ENCODE assay signal across 1 cellular context in the genomic region with DNA sequence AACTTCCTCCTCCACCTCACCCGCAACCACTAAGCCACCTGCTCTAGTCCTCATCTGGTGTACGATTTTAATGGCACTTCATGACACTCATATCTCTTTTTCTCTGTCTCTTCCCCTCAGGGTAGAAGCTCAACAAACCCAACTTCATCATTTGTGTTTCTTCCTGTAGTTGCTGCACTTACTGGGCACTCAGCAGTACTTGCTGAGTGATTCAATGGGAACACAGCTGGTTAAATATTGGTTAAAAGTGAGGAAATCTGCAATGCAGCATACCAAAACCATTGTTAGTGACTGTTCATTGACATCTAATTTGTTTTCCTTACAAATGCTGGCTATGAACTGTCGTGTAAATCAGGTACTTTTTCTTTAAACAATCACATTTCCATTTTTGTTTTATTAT.
TF ChIP-seq lines count a peak whose summit lies in the region.

No MANE protein-coding gene starts in this region.

TF ChIP-seq in HepG2, 621 proteins besides CTCF, POLR2A, EP300 and RAD21:
- no peak for TF ChIP-seq ZNF615 (CRISPR knock-in tag; IDR thresholded peaks at IDR 0.05; ENCODE audit: borderline replicate concordance)
- no peak for TF ChIP-seq TAF15 (IDR thresholded peaks at IDR 0.05; ENCODE audit: low read depth, low read length, poor library complexity, severe bottlenecking)
- TF ChIP-seq, protein P1, sequence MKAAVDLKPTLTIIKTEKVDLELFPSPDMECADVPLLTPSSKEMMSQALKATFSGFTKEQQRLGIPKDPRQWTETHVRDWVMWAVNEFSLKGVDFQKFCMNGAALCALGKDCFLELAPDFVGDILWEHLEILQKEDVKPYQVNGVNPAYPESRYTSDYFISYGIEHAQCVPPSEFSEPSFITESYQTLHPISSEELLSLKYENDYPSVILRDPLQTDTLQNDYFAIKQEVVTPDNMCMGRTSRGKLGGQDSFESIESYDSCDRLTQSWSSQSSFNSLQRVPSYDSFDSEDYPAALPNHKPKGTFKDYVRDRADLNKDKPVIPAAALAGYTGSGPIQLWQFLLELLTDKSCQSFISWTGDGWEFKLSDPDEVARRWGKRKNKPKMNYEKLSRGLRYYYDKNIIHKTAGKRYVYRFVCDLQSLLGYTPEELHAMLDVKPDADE (CRISPR knock-in tag; IDR thresholded peaks at IDR 0.05) = no peak
- TF ChIP-seq, protein P2, sequence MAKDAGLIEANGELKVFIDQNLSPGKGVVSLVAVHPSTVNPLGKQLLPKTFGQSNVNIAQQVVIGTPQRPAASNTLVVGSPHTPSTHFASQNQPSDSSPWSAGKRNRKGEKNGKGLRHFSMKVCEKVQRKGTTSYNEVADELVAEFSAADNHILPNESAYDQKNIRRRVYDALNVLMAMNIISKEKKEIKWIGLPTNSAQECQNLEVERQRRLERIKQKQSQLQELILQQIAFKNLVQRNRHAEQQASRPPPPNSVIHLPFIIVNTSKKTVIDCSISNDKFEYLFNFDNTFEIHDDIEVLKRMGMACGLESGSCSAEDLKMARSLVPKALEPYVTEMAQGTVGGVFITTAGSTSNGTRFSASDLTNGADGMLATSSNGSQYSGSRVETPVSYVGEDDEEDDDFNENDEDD (CRISPR knock-in tag; IDR thresholded peaks at IDR 0.05; ENCODE audit: borderline replicate concordance) = no peak
- no peak for TF ChIP-seq HNRNPL (IDR thresholded peaks at IDR 0.05; ENCODE audit: low read depth, low read length)
- TF ChIP-seq ZNF180 (CRISPR knock-in tag; IDR thresholded peaks at IDR 0.05; ENCODE audit: borderline replicate concordance, low read depth) = no peak
- TF ChIP-seq ZMYM2 (CRISPR knock-in tag; IDR thresholded peaks at IDR 0.05) = no peak
- no peak for TF ChIP-seq ZNF562 (CRISPR knock-in tag; IDR thresholded peaks at IDR 0.05; ENCODE audit: borderline replicate concordance)
- no peak for TF ChIP-seq DDIT3 (CRISPR knock-in tag; IDR thresholded peaks at IDR 0.05)
- no peak for TF ChIP-seq ZNF749 (CRISPR knock-in tag; IDR thresholded peaks at IDR 0.05; ENCODE audit: borderline replicate concordance)
- no peak for TF ChIP-seq ZNF430 (CRISPR knock-in tag; IDR thresholded peaks at IDR 0.05)
- no peak for TF ChIP-seq NFYB (CRISPR knock-in tag; IDR thresholded peaks at IDR 0.05)
- no peak for TF ChIP-seq NAIF1 (CRISPR knock-in tag; IDR thresholded peaks at IDR 0.05; ENCODE audit: borderline replicate concordance)
- TF ChIP-seq MBNL3 (CRISPR knock-in tag; conservative IDR thresholded peaks at IDR 0.05) = no peak
- no peak for TF ChIP-seq REXO4 (CRISPR knock-in tag; IDR thresholded peaks at IDR 0.05; ENCODE audit: borderline replicate concordance)
- TF ChIP-seq CCDC6 (CRISPR knock-in tag; IDR thresholded peaks at IDR 0.05) = no peak
- TF ChIP-seq CREB1 (IDR thresholded peaks at IDR 0.05) = no peak
- no peak for TF ChIP-seq CREB1 (CRISPR knock-in tag; IDR thresholded peaks at IDR 0.05)
- TF ChIP-seq, protein P3, sequence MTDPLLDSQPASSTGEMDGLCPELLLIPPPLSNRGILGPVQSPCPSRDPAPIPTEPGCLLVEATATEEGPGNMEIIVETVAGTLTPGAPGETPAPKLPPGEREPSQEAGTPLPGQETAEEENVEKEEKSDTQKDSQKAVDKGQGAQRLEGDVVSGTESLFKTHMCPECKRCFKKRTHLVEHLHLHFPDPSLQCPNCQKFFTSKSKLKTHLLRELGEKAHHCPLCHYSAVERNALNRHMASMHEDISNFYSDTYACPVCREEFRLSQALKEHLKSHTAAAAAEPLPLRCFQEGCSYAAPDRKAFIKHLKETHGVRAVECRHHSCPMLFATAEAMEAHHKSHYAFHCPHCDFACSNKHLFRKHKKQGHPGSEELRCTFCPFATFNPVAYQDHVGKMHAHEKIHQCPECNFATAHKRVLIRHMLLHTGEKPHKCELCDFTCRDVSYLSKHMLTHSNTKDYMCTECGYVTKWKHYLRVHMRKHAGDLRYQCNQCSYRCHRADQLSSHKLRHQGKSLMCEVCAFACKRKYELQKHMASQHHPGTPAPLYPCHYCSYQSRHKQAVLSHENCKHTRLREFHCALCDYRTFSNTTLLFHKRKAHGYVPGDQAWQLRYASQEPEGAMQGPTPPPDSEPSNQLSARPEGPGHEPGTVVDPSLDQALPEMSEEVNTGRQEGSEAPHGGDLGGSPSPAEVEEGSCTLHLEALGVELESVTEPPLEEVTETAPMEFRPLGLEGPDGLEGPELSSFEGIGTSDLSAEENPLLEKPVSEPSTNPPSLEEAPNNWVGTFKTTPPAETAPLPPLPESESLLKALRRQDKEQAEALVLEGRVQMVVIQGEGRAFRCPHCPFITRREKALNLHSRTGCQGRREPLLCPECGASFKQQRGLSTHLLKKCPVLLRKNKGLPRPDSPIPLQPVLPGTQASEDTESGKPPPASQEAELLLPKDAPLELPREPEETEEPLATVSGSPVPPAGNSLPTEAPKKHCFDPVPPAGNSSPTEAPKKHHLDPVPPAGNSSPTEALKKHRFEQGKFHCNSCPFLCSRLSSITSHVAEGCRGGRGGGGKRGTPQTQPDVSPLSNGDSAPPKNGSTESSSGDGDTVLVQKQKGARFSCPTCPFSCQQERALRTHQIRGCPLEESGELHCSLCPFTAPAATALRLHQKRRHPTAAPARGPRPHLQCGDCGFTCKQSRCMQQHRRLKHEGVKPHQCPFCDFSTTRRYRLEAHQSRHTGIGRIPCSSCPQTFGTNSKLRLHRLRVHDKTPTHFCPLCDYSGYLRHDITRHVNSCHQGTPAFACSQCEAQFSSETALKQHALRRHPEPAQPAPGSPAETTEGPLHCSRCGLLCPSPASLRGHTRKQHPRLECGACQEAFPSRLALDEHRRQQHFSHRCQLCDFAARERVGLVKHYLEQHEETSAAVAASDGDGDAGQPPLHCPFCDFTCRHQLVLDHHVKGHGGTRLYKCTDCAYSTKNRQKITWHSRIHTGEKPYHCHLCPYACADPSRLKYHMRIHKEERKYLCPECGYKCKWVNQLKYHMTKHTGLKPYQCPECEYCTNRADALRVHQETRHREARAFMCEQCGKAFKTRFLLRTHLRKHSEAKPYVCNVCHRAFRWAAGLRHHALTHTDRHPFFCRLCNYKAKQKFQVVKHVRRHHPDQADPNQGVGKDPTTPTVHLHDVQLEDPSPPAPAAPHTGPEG (CRISPR knock-in tag; IDR thresholded peaks at IDR 0.05) = no peak
- TF ChIP-seq ZNF563 (CRISPR knock-in tag; IDR thresholded peaks at IDR 0.05) = no peak
